17 cellular contexts compared by ENCODE assay signal in genomic region chr5:68114641-68115040, GRCh38.
A peak's percentile ranks its signal among the peaks of the same experiment; 100 is the strongest.
DNase-seq lines count a peak whose midpoint lies in the region; ATAC-seq and TF ChIP-seq lines count a peak whose summit lies in the region.
"Had no signal": no experiment of that assay in that cellular context is flagged by ENCODE, and none has a peak within 500 bp of the region (broad histone marks: within the 10 kb centered on the region; RNA-seq: fewer than 3 reads in every experiment).

No MANE protein-coding gene starts in this region.

- H3K36me3 Mint-ChIP-seq in natural killer cell: no peaks in the 10 kb centered on the region

- H3K27ac Mint-ChIP-seq in stimulated activated naive CD8-positive, alpha-beta T cell treated with anti-CD3 and anti-CD28 coated beads, Interleukin-15, amount 100 ng/mL, for 72 hours: no peak overlapping the region
- H3K27ac Mint-ChIP-seq in natural killer cell: no peak overlapping the region
- H3K27ac Mint-ChIP-seq: endodermal cell had no signal

- H3K27me3 ChIP-seq in HAP-1 (ENCODE audit: low read depth): no peaks in the 10 kb centered on the region
- H3K27me3 ChIP-seq: neutrophil had no signal

- no peak overlapping the region for H3K4me3 Mint-ChIP-seq in stimulated activated naive CD8-positive, alpha-beta T cell treated with anti-CD3 and anti-CD28 coated beads, Interleukin-15, amount 100 ng/mL, for 72 hours
- no peak overlapping the region for H3K4me3 Mint-ChIP-seq in natural killer cell
- H3K4me3 Mint-ChIP-seq: endodermal cell had no signal

- H3K9me3 ChIP-seq in HAP-1: no peaks in the 10 kb centered on the region
- H3K9me3 ChIP-seq: neutrophil had no signal

- TF ChIP-seq CTCF in fibroblast of villous mesenchyme (IDR thresholded peaks at IDR 0.05; ENCODE audit: insufficient read depth, low read depth, low read length): no peak
- no peak for TF ChIP-seq CTCF in natural killer cell (IDR thresholded peaks at IDR 0.05)

- H3K4me1 ChIP-seq in HAP-1: no peaks in the 10 kb centered on the region

- H3K9me3 Mint-ChIP-seq in stimulated activated naive CD8-positive, alpha-beta T cell treated with anti-CD3 and anti-CD28 coated beads, Interleukin-15, amount 100 ng/mL, for 72 hours: no peaks in the 10 kb centered on the region
- no peaks in the 10 kb centered on the region for H3K9me3 Mint-ChIP-seq in natural killer cell
- H3K9me3 Mint-ChIP-seq: endodermal cell had no signal

- no peaks in the 10 kb centered on the region for H3K36me3 ChIP-seq in HAP-1 (replicated peaks)
- H3K36me3 ChIP-seq: neutrophil had no signal

- in situ Hi-C loops in HAP-1 (cut with MboI; ENCODE audit: low sequenced_read_pairs): no loop called here

- H3K4me1 Mint-ChIP-seq in stimulated activated naive CD8-positive, alpha-beta T cell treated with anti-CD3 and anti-CD28 coated beads, Interleukin-15, amount 100 ng/mL, for 72 hours: peaks cover 2% of the 10 kb centered on the region
- peaks cover 0 to 2% of the 10 kb centered on the region in 2 donors for H3K4me1 Mint-ChIP-seq in natural killer cell

- peak; percentile 63 for ATAC-seq in stimulated activated naive CD8-positive, alpha-beta T cell treated with anti-CD3 and anti-CD28 coated beads, Interleukin-15, Interleukin-2, amounts not matched to agents 100 U/mL and 50 U/mL, for 24 hours
- no peak for ATAC-seq in stimulated activated naive CD8-positive, alpha-beta T cell treated with anti-CD3 and anti-CD28 coated beads, Interleukin-15, amount 100 ng/mL, for 72 hours
- ATAC-seq in natural killer cell: no peak
- ATAC-seq: activated CD4-positive, CD25-positive, alpha-beta regulatory T cell treated with anti-CD3 and anti-CD28 coated beads, Interleukin-2, amount 50 U/mL, for 24 hours had no signal

- H3K27me3 Mint-ChIP-seq in stimulated activated naive CD8-positive, alpha-beta T cell treated with anti-CD3 and anti-CD28 coated beads, Interleukin-15, amount 100 ng/mL, for 72 hours: no peaks in the 10 kb centered on the region
- H3K27me3 Mint-ChIP-seq in natural killer cell (ENCODE audit: low read depth in 2 of 2): peaks cover 3 to 16% of the 10 kb centered on the region in 2 donors

- intact Hi-C loops in natural killer cell (cut with micrococcal nuclease): no loop called here

- no peak for DNase-seq in stimulated activated naive CD8-positive, alpha-beta T cell treated with anti-CD3 and anti-CD28 coated beads, Interleukin-15, Interleukin-2, amounts not matched to agents 100 U/mL and 50 U/mL, for 24 hours
- no peak for DNase-seq in stimulated activated naive CD8-positive, alpha-beta T cell treated with anti-CD3 and anti-CD28 coated beads, Interleukin-15, amount 100 ng/mL, for 72 hours
- DNase-seq in amniotic epithelial cell (ENCODE audit: low read depth) (peak; percentile 94), fibroblast of villous mesenchyme (ENCODE audit: low read depth) (peak; percentile 71), HAP-1 (ENCODE audit: low spot score in 2 of 2) (no peak), natural killer cell (no peak), retina (no peak), NCI-H2081 (lab: John Stamatoyannopoulos, UW) (no peak)
- DNase-seq: ACHN; activated T-cell treated with anti-CD3 and anti-CD28 coated beads, Interleukin-2, amount 50 U/mL, for 1 hour; anterior cingulate cortex; endodermal cell; hypothalamus; NCI-H2171 treated with DMSO at 0.1 percent for 48 hours; trophoblast cell had no signal

- H3K4me3 ChIP-seq in fibroblast of villous mesenchyme (ENCODE audit: low read depth, low read length): no peak overlapping the region
- no peak overlapping the region for H3K4me3 ChIP-seq in HAP-1

Comparison
In these comparisons a context has a peak if more than half of its experiments do, and no peak if none do; other contexts are left out.
1. DNase-seq: peak in amniotic epithelial cell (single experiment) and fibroblast of villous mesenchyme (single experiment); none in stimulated activated naive CD8-positive, alpha-beta T cell treated with anti-CD3 and anti-CD28 coated beads, Interleukin-15, Interleukin-2, amounts not matched to agents 100 U/mL and 50 U/mL, for 24 hours (single experiment), stimulated activated naive CD8-positive, alpha-beta T cell treated with anti-CD3 and anti-CD28 coated beads, Interleukin-15, amount 100 ng/mL, for 72 hours (0 of 2), HAP-1 (0 of 2), natural killer cell (single experiment), retina (single experiment) and NCI-H2081 (0 of 2).